Comparison of ENCODE assay signal across 7 cellular contexts in genomic region chr2:74498500-74499268, GRCh38. TPM values are rescaled to one million over a fixed set of nuclear protein-coding genes. Genes with fewer than 3 reads are reported as not detected.
DNase-seq lines count a peak whose midpoint lies in the region; ATAC-seq, FAIRE-seq and TF ChIP-seq lines count a peak whose summit lies in the region.

No MANE protein-coding gene starts in this region.

- H2AFZ ChIP-seq in SK-N-SH (ENCODE audit: low read depth) (peak overlapping the region; percentile 72), parathyroid adenoma (no peak overlapping the region)

- H3K9me3 ChIP-seq in SK-N-SH (no peaks in the 10 kb centered on the region), esophagus muscularis mucosa (no peaks in the 10 kb centered on the region), parathyroid adenoma (ENCODE audit: control insufficient read depth, low read length) (no peaks in the 10 kb centered on the region), uterus (no peaks in the 10 kb centered on the region)

- peaks cover 3% of the 10 kb centered on the region for H3F3A ChIP-seq in SK-N-SH (replicated peaks; ENCODE audit: insufficient read depth)

- FAIRE-seq in GM19239 (lab: Jason Lieb, UNC) = peak; percentile 47

- POLR2A ChIA-PET in SK-N-SH (lab: Yijun Ruan, JAX) = no interaction called here

- H3K27me3 ChIP-seq in SK-N-SH (ENCODE audit: insufficient read depth) (no peaks in the 10 kb centered on the region), esophagus muscularis mucosa (peaks cover 0 to 70% (median 51%) of the 10 kb centered on the region in 4 donors), parathyroid adenoma (ENCODE audit: control insufficient read depth, insufficient read depth, low read length) (no peaks in the 10 kb centered on the region), uterus (peaks cover 4 to 28% of the 10 kb centered on the region in 2 donors)

- H3K4me3 ChIP-seq in SK-N-SH (ENCODE audit: low read depth in 2 of 2, low read length in 1 of 2) = peak overlapping the region in 1 of 2 experiments; percentile 24; a peak in 2 of 4 replicates
- H3K4me3 ChIP-seq in esophagus muscularis mucosa = peak overlapping the region; percentile 31 to 40 (median 38)
- no peak overlapping the region for H3K4me3 ChIP-seq in parathyroid adenoma (ENCODE audit: low read depth, low read length)
- peak overlapping the region in 1 of 2 donors; percentile 9 for H3K4me3 ChIP-seq in uterus

- no peaks in the 10 kb centered on the region for H3K9me2 ChIP-seq in SK-N-SH

- no peaks in the 10 kb centered on the region for H4K20me1 ChIP-seq in SK-N-SH (ENCODE audit: insufficient read depth)

- WGBS in SK-N-SH (ENCODE audit: low lambda C conversion rate) = 47% methylated on average over 41 of the region's 41 CpGs
- 3% methylated on average over 29 of the region's 41 CpGs for WGBS in esophagus muscularis mucosa

- TF ChIP-seq EP300 in SK-N-SH (IDR thresholded peaks at IDR 0.05; ENCODE audit: borderline replicate concordance in 1 of 2, low read depth in 1 of 2, low read length in 1 of 2) (no peak), esophagus muscularis mucosa (IDR thresholded peaks at IDR 0.05) (no peak)

- H3K4me1 ChIP-seq in SK-N-SH (ENCODE audit: control insufficient read depth in 1 of 2, insufficient read depth in 2 of 2, low read depth in 1 of 2, low read length in 1 of 2) = peaks cover 0 to 22% of the 10 kb centered on the region in 2 experiments; a peak in 1 of 4 replicates
- H3K4me1 ChIP-seq in esophagus muscularis mucosa = peaks cover 30 to 46% (median 43%) of the 10 kb centered on the region in 4 donors
- H3K4me1 ChIP-seq in parathyroid adenoma = peaks cover 10% of the 10 kb centered on the region
- peaks cover 0 to 15% of the 10 kb centered on the region in 2 donors for H3K4me1 ChIP-seq in uterus

- peaks cover 0 to 8% of the 10 kb centered on the region in 2 experiments for H3K36me3 ChIP-seq in SK-N-SH (replicated peaks in 1 of 2; ENCODE audit: control insufficient read depth in 1 of 2, insufficient read depth in 2 of 2, low read length in 1 of 2)
- peaks cover 0 to 10% (median 9%) of the 10 kb centered on the region in 4 donors for H3K36me3 ChIP-seq in esophagus muscularis mucosa
- no peaks in the 10 kb centered on the region for H3K36me3 ChIP-seq in parathyroid adenoma (ENCODE audit: control insufficient read depth, insufficient read depth, low read length)
- H3K36me3 ChIP-seq in uterus = no peaks in the 10 kb centered on the region

- no peak for TF ChIP-seq CTCF in SK-N-SH (IDR thresholded peaks at IDR 0.05)
- TF ChIP-seq CTCF in esophagus muscularis mucosa (IDR thresholded peaks at IDR 0.05) = no peak
- TF ChIP-seq CTCF in parathyroid adenoma (IDR thresholded peaks at IDR 0.05) = no peak
- no peak for TF ChIP-seq CTCF in uterus (IDR thresholded peaks at IDR 0.05)

- no peak for TF ChIP-seq RAD21 in SK-N-SH (IDR thresholded peaks at IDR 0.05; ENCODE audit: low read length)

- TF ChIP-seq POLR2A in esophagus muscularis mucosa (IDR thresholded peaks at IDR 0.05; ENCODE audit: low read depth) = no peak
- TF ChIP-seq POLR2A in uterus (IDR thresholded peaks at IDR 0.05) = no peak

- ATAC-seq in GM18511 (IDR thresholded peaks at IDR 0.05; ENCODE audit: unreplicated experiment) = no peak

- CTCF ChIA-PET in SK-N-SH (lab: Yijun Ruan, JAX) = interaction anchor here (3.1 to 3.7 kb wide), 2 partner anchors 15 to 88 kb away, joined by 19 to 21 read pairs; partner anchors contain the start of genes CCDC142 and TTC31

- no peak for DNase-seq in GM19239 (ENCODE audit: insufficient read length, low spot score)
- DNase-seq in SK-N-SH = peak; percentile 49
- no peak for DNase-seq in esophagus muscularis mucosa (ENCODE audit: extremely low spot score)
- DNase-seq in NCI-H446 treated with DMSO at 0.1 percent for 48 hours (lab: John Stamatoyannopoulos, UW) = no peak
- no peak for DNase-seq in uterus

- intact Hi-C loops in esophagus muscularis mucosa (cut with DNase I) = no loop called here
- intact Hi-C loops in uterus (cut with DNase I; ENCODE audit: low total_unique reads) = no loop called here

- no peaks in the 10 kb centered on the region for H3K79me2 ChIP-seq in SK-N-SH (ENCODE audit: insufficient read depth)
- H3K79me2 ChIP-seq in parathyroid adenoma = no peaks in the 10 kb centered on the region

- H3K27ac ChIP-seq in SK-N-SH (ENCODE audit: low read depth in 2 of 2, low read length in 1 of 2) (no peak overlapping the region), esophagus muscularis mucosa (replicated peaks in 1 of 4) (no peak overlapping the region), parathyroid adenoma (no peak overlapping the region), uterus (no peak overlapping the region)

- H3K4me2 ChIP-seq in SK-N-SH (peak overlapping the region; percentile 26; the same call in 1 of the 2 replicates), parathyroid adenoma (ENCODE audit: low read length) (peak overlapping the region; percentile 36)

- H3K9ac ChIP-seq in SK-N-SH = no peak overlapping the region
- H3K9ac ChIP-seq in parathyroid adenoma = no peak overlapping the region

TF ChIP-seq in SK-N-SH, 30 proteins besides CTCF, POLR2A, EP300 and RAD21 (continues in another document):
- TF ChIP-seq EZH2phosphoT487 (IDR thresholded peaks at IDR 0.05; ENCODE audit: borderline replicate concordance, low read depth) (no peak), GABPA (IDR thresholded peaks at IDR 0.05; ENCODE audit: low read depth) (no peak), SIN3A (IDR thresholded peaks at IDR 0.05; ENCODE audit: borderline replicate concordance, low read depth, low read length) (no peak), POLR2AphosphoS5 (IDR thresholded peaks at IDR 0.05; ENCODE audit: low read depth, low read length) (no peak), NRF1 (IDR thresholded peaks at IDR 0.05; ENCODE audit: low read depth, low read length) (no peak), ELF1 (IDR thresholded peaks at IDR 0.05) (no peak), MEF2A (IDR thresholded peaks at IDR 0.05; ENCODE audit: borderline replicate concordance, low read depth) (no peak), REST (IDR thresholded peaks at IDR 0.05; ENCODE audit: low read depth, low read length) (no peak), RCOR1 (IDR thresholded peaks at IDR 0.05; ENCODE audit: low read length) (no peak), USF1 (IDR thresholded peaks at IDR 0.05; ENCODE audit: borderline replicate concordance, low read depth) (no peak)

RNA-seq across cellular contexts. Expression of gene LBX2, which starts 0.7 kb away (rescaled TPM):
- 0.03 TPM in 1 of 2 replicates, not detected in the other for polyA plus RNA-seq in SK-N-SH (2012; rRNA removed)
- polyA plus RNA-seq in SK-N-SH (2012; cell fraction: cytosol; rRNA removed) = 0.05 and 0.10 TPM in 2 replicates
- polyA plus RNA-seq in SK-N-SH (2012; cell fraction: nucleus; rRNA removed) = 0.07 TPM in 1 of 2 replicates, not detected in the other
- 1 to 10 TPM in 1 of 4 donors, under 1 TPM in 3; 0.32 to 1.7 (median 0.84) TPM for total RNA-seq in esophagus muscularis mucosa
- 1 to 10 TPM in 1 of 4 donors, not detected in 3; 2.9 TPM for total RNA-seq in uterus

RNA-seq across cellular contexts. Expression of gene PCGF1, which starts 8.8 kb away (rescaled TPM):
- polyA plus RNA-seq in SK-N-SH (2012; rRNA removed) = 44.9 and 46.4 TPM in 2 replicates
- 38.6 and 39.7 TPM in 2 replicates for polyA plus RNA-seq in SK-N-SH (2012; cell fraction: cytosol; rRNA removed)
- 58.5 and 59.2 TPM in 2 replicates for polyA plus RNA-seq in SK-N-SH (2012; cell fraction: nucleus; rRNA removed)
- total RNA-seq in esophagus muscularis mucosa = 10 to 100 TPM; 11.3 to 14.1 (median 12.7) TPM
- 10 to 100 TPM in 2 of 4 donors, 1 to 10 TPM in 2; 2.9 to 11.3 (median 9.7) TPM for total RNA-seq in uterus

RNA-seq across cellular contexts. Expression of gene TLX2, which starts 15.6 kb away (rescaled TPM):
- polyA plus RNA-seq in SK-N-SH (2012; rRNA removed) = 24.5 and 25.6 TPM in 2 replicates
- 11.9 and 19.9 TPM in 2 replicates for polyA plus RNA-seq in SK-N-SH (2012; cell fraction: cytosol; rRNA removed)
- polyA plus RNA-seq in SK-N-SH (2012; cell fraction: nucleus; rRNA removed) = 69.3 and 99.9 TPM in 2 replicates
- under 1 TPM in 3 of 4 donors, not detected in 1; 0.42 to 0.99 (median 0.84) TPM for total RNA-seq in esophagus muscularis mucosa
- under 1 TPM in 1 of 4 donors, not detected in 3; 0.55 TPM for total RNA-seq in uterus

RNA-seq across cellular contexts. Expression of gene TTC31, which starts 15.8 kb away (rescaled TPM):
- polyA plus RNA-seq in SK-N-SH (2012; rRNA removed) = 27.9 and 38.0 TPM in 2 replicates
- 13.1 and 15.7 TPM in 2 replicates for polyA plus RNA-seq in SK-N-SH (2012; cell fraction: cytosol; rRNA removed)
- 138 and 147 TPM in 2 replicates for polyA plus RNA-seq in SK-N-SH (2012; cell fraction: nucleus; rRNA removed)
- 10 to 100 TPM; 17.4 to 23.0 (median 20.6) TPM for total RNA-seq in esophagus muscularis mucosa
- 10 to 100 TPM in 3 of 4 donors, 1 to 10 TPM in 1; 8.5 to 29.2 (median 17.5) TPM for total RNA-seq in uterus

RNA-seq across cellular contexts. Expression of gene CCDC142, which starts 15.9 kb away (rescaled TPM):
- 8.7 and 13.1 TPM in 2 replicates for polyA plus RNA-seq in SK-N-SH (2012; rRNA removed)
- 1.9 and 3.4 TPM in 2 replicates for polyA plus RNA-seq in SK-N-SH (2012; cell fraction: cytosol; rRNA removed)
- polyA plus RNA-seq in SK-N-SH (2012; cell fraction: nucleus; rRNA removed) = 49.9 and 50.3 TPM in 2 replicates
- total RNA-seq in esophagus muscularis mucosa (10 to 100 TPM in 3 of 4 donors, 1 to 10 TPM in 1; 9.6 to 27.8 (median 19.2) TPM), uterus (10 to 100 TPM; 10.9 to 42.8 (median 35.7) TPM)
